13 cellular contexts compared by ENCODE assay signal in genomic region chr17:63082952-63083351, GRCh38.
A peak's percentile ranks its signal among the peaks of the same experiment; 100 is the strongest.
DNase-seq lines count a peak whose midpoint lies in the region; ATAC-seq, FAIRE-seq and TF ChIP-seq lines count a peak whose summit lies in the region.
"Had no signal": no experiment of that assay in that cellular context is flagged by ENCODE, and none has a peak within 500 bp of the region (broad histone marks: within the 10 kb centered on the region; RNA-seq: fewer than 3 reads in every experiment).

No MANE protein-coding gene starts in this region.

- no peaks in the 10 kb centered on the region for H3K36me3 ChIP-seq in CD4-positive, alpha-beta memory T cell (ENCODE audit: insufficient read depth, low read length)

- H3K27me3 ChIP-seq in CD4-positive, alpha-beta memory T cell (ENCODE audit: insufficient read depth, low read length) = no peaks in the 10 kb centered on the region

- TF ChIP-seq CTCF in activated CD8-positive, alpha-beta T cell treated with anti-CD3 and anti-CD28 coated beads for 36 hours (IDR thresholded peaks at IDR 0.05) = no peak

- no peaks in the 10 kb centered on the region for H3K9me3 ChIP-seq in CD4-positive, alpha-beta memory T cell (ENCODE audit: control insufficient read depth in 1 of 2, low read length in 2 of 2)

- H3K9me3 Mint-ChIP-seq in activated T-helper 17 cell treated with anti-CD3 and anti-CD28 coated beads, Interleukin-2, amount 50 U/mL, for 72 hours = no peaks in the 10 kb centered on the region
- H3K9me3 Mint-ChIP-seq in activated CD8-positive, alpha-beta T cell treated with anti-CD3 and anti-CD28 coated beads for 36 hours = peaks cover 3% of the 10 kb centered on the region
- peaks cover 0 to 3% (median 0%) of the 10 kb centered on the region in 8 donors for H3K9me3 Mint-ChIP-seq in CD4-positive, alpha-beta memory T cell

- H3K27ac ChIP-seq in CD4-positive, alpha-beta memory T cell (ENCODE audit: low read depth, low read length) = no peak overlapping the region
- H3K27ac ChIP-seq: SK-N-MC, VCaP had no signal

- no peak overlapping the region for H3K4me3 ChIP-seq in CD4-positive, alpha-beta memory T cell (ENCODE audit: low read length in 2 of 2)
- H3K4me3 ChIP-seq: SK-N-MC had no signal

- no peaks in the 10 kb centered on the region for H3K36me3 Mint-ChIP-seq in activated T-helper 17 cell treated with anti-CD3 and anti-CD28 coated beads, Interleukin-2, amount 50 U/mL, for 72 hours (ENCODE audit: low read depth)
- no peaks in the 10 kb centered on the region for H3K36me3 Mint-ChIP-seq in activated CD8-positive, alpha-beta T cell treated with anti-CD3 and anti-CD28 coated beads for 36 hours (ENCODE audit: low read depth)
- H3K36me3 Mint-ChIP-seq in CD4-positive, alpha-beta memory T cell = peaks cover 0 to 14% of the 10 kb centered on the region in 2 donors

- DNase-seq in AG20443 (ENCODE audit: low spot score) (peak; percentile 17), HTR-8/SVneo (ENCODE audit: insufficient read length, low spot score) (peak; percentile 22), iris pigment epithelial cell (ENCODE audit: low read depth) (peak; percentile 51), NCI-H1417 (lab: John Stamatoyannopoulos, UW) (no peak)
- no peak for DNase-seq in activated CD8-positive, alpha-beta T cell treated with anti-CD3 and anti-CD28 coated beads for 36 hours
- no peak for DNase-seq in CD4-positive, alpha-beta memory T cell
- DNase-seq: activated gamma-delta T cell treated with Interleukin-2 at 50 U/mL for 16 hours, DMS 273 treated with DMSO at 0.1 percent for 48 hours had no signal

- intact Hi-C loops in activated CD8-positive, alpha-beta T cell treated with anti-CD3 and anti-CD28 coated beads for 36 hours (cut with micrococcal nuclease) = loop anchor here (5.0 kb wide), 1 partner anchor 324 kb away; no protein-coding TSS in a partner anchor
- intact Hi-C loops in CD4-positive, alpha-beta memory T cell (cut with micrococcal nuclease) = no loop called here

- H3K4me1 Mint-ChIP-seq in activated T-helper 17 cell treated with anti-CD3 and anti-CD28 coated beads, Interleukin-2, amount 50 U/mL, for 72 hours = no peaks in the 10 kb centered on the region
- peaks cover 2% of the 10 kb centered on the region for H3K4me1 Mint-ChIP-seq in activated CD8-positive, alpha-beta T cell treated with anti-CD3 and anti-CD28 coated beads for 36 hours (ENCODE audit: low read depth)
- H3K4me1 Mint-ChIP-seq in CD4-positive, alpha-beta memory T cell = peaks cover 0 to 4% (median 1%) of the 10 kb centered on the region in 4 donors

- no peak overlapping the region for H3K27ac Mint-ChIP-seq in activated T-helper 17 cell treated with anti-CD3 and anti-CD28 coated beads, Interleukin-2, amount 50 U/mL, for 72 hours
- no peak overlapping the region for H3K27ac Mint-ChIP-seq in activated CD8-positive, alpha-beta T cell treated with anti-CD3 and anti-CD28 coated beads for 36 hours
- no peak overlapping the region for H3K27ac Mint-ChIP-seq in CD4-positive, alpha-beta memory T cell

- ATAC-seq in activated T-helper 17 cell treated with anti-CD3 and anti-CD28 coated beads, Interleukin-2, amount 50 U/mL, for 72 hours (replicated peaks) = peak; percentile 37
- no peak for ATAC-seq in activated CD8-positive, alpha-beta T cell treated with anti-CD3 and anti-CD28 coated beads for 36 hours
- no peak for ATAC-seq in GM18858 (IDR thresholded peaks at IDR 0.05; ENCODE audit: unreplicated experiment)

- POLR2A ChIA-PET in activated CD8-positive, alpha-beta T cell treated with anti-CD3 and anti-CD28 coated beads for 36 hours (lab: Charles Lee) = no interaction called here
- POLR2A ChIA-PET in CD4-positive, alpha-beta memory T cell (lab: Charles Lee; ENCODE audit: partially characterized antibody) = no interaction called here

- CTCF ChIA-PET in activated CD8-positive, alpha-beta T cell treated with anti-CD3 and anti-CD28 coated beads for 36 hours (lab: Charles Lee) = interaction anchor here (0.9 to 3.7 kb wide), 4 partner anchors 16 to 323 kb away, joined by 3 to 44 read pairs (median 4); no protein-coding TSS in a partner anchor
- CTCF ChIA-PET in CD4-positive, alpha-beta memory T cell (lab: Charles Lee; ENCODE audit: partially characterized antibody) = no interaction called here

- FAIRE-seq in HTR-8/SVneo (lab: Jason Lieb, UNC) = peak; percentile 96

- no peaks in the 10 kb centered on the region for H3K4me1 ChIP-seq in CD4-positive, alpha-beta memory T cell (ENCODE audit: insufficient read depth, low read length)

- no peak overlapping the region for H3K4me3 Mint-ChIP-seq in activated T-helper 17 cell treated with anti-CD3 and anti-CD28 coated beads, Interleukin-2, amount 50 U/mL, for 72 hours
- no peak overlapping the region for H3K4me3 Mint-ChIP-seq in activated CD8-positive, alpha-beta T cell treated with anti-CD3 and anti-CD28 coated beads for 36 hours
- H3K4me3 Mint-ChIP-seq in CD4-positive, alpha-beta memory T cell = no peak overlapping the region
- H3K4me3 Mint-ChIP-seq: brain had no signal

- H3K27me3 Mint-ChIP-seq in activated T-helper 17 cell treated with anti-CD3 and anti-CD28 coated beads, Interleukin-2, amount 50 U/mL, for 72 hours = no peaks in the 10 kb centered on the region
- H3K27me3 Mint-ChIP-seq in activated CD8-positive, alpha-beta T cell treated with anti-CD3 and anti-CD28 coated beads for 36 hours = no peaks in the 10 kb centered on the region
- no peaks in the 10 kb centered on the region for H3K27me3 Mint-ChIP-seq in CD4-positive, alpha-beta memory T cell
- H3K27me3 Mint-ChIP-seq: brain had no signal

Comparison
In these comparisons a context has a peak if more than half of its experiments do, and no peak if none do; other contexts are left out.
1. DNase-seq: peak in AG20443 (single experiment), HTR-8/SVneo (single experiment) and iris pigment epithelial cell (single experiment); none in activated CD8-positive, alpha-beta T cell treated with anti-CD3 and anti-CD28 coated beads for 36 hours (single experiment), CD4-positive, alpha-beta memory T cell (0 of 5) and NCI-H1417 (0 of 3).